ENCODE assay signal across 1 cellular context in genomic region chr7:87092568-87093091, GRCh38.
TF ChIP-seq lines count a peak whose summit lies in the region.

No MANE protein-coding gene starts in this region.

TF ChIP-seq in K562, 482 proteins besides CTCF, POLR2A, EP300 and RAD21 (continued from another document and continues in another):
- TF ChIP-seq RERE (CRISPR knock-in tag; IDR thresholded peaks at IDR 0.05; ENCODE audit: borderline replicate concordance) (no peak), SMAD1 (IDR thresholded peaks at IDR 0.05; ENCODE audit: low read depth, low read length, partially characterized antibody) (no peak), MIER1 (IDR thresholded peaks at IDR 0.05; ENCODE audit: low read depth) (no peak), NCOA6 (IDR thresholded peaks at IDR 0.05) (no peak), TRIM25 (IDR thresholded peaks at IDR 0.05; ENCODE audit: borderline replicate concordance) (no peak), NELFE (IDR thresholded peaks at IDR 0.05; ENCODE audit: insufficient read depth, insufficient read length) (no peak), ZNF511 (CRISPR knock-in tag; IDR thresholded peaks at IDR 0.05) (no peak), MYBL2 (IDR thresholded peaks at IDR 0.05; ENCODE audit: low read depth) (no peak), MYBL2 (CRISPR knock-in tag; IDR thresholded peaks at IDR 0.05; ENCODE audit: borderline replicate concordance) (no peak), PTTG1 (tag; IDR thresholded peaks at IDR 0.05; ENCODE audit: low read depth) (no peak), HES1 (IDR thresholded peaks at IDR 0.05; ENCODE audit: low read depth) (no peak), MCM3 (IDR thresholded peaks at IDR 0.05) (no peak), BCOR (IDR thresholded peaks at IDR 0.05) (no peak), RAD51 (IDR thresholded peaks at IDR 0.05; ENCODE audit: borderline replicate concordance, low read depth) (no peak), ZNF512 (tag; IDR thresholded peaks at IDR 0.05) (no peak), COPS2 (conservative IDR thresholded peaks at IDR 0.05) (no peak), SIRT6 (IDR thresholded peaks at IDR 0.05; ENCODE audit: low read depth, low read length) (no peak), SP2 (IDR thresholded peaks at IDR 0.05; ENCODE audit: extremely low read depth, low read depth, low read length, poor library complexity, severe bottlenecking) (no peak), CBX3 (IDR thresholded peaks at IDR 0.05; ENCODE audit: borderline replicate concordance in 1 of 2, low read length in 2 of 2) (no peak), ZNF143 (CRISPR knock-in tag; IDR thresholded peaks at IDR 0.05) (no peak), ZNF592 (IDR thresholded peaks at IDR 0.05) (no peak), PHF21A (IDR thresholded peaks at IDR 0.05; ENCODE audit: borderline replicate concordance, low read depth) (no peak), RFX7 (CRISPR knock-in tag; IDR thresholded peaks at IDR 0.05) (no peak), HDGF (IDR thresholded peaks at IDR 0.05) (no peak), PCBP1 (IDR thresholded peaks at IDR 0.05; ENCODE audit: low read depth, low read length, poor library complexity, severe bottlenecking) (no peak), NFE2 (IDR thresholded peaks at IDR 0.05; ENCODE audit: low read depth) (peak; percentile 80), ZNF224 (CRISPR knock-in tag; IDR thresholded peaks at IDR 0.05) (no peak), KLF10 (CRISPR knock-in tag; IDR thresholded peaks at IDR 0.05) (no peak), HDAC6 (IDR thresholded peaks at IDR 0.05; ENCODE audit: low read depth, low read length) (no peak), ELF1 (tag; IDR thresholded peaks at IDR 0.05) (no peak), IRF9 (tag; IDR thresholded peaks at IDR 0.05) (no peak), JUND (IDR thresholded peaks at IDR 0.05; ENCODE audit: borderline replicate concordance, low read depth, low read length) (no peak), JUND (tag; IDR thresholded peaks at IDR 0.05; ENCODE audit: borderline replicate concordance, low read depth, low read length) (no peak), PCBP2 (IDR thresholded peaks at IDR 0.05; ENCODE audit: low read depth, low read length, poor library complexity, severe bottlenecking) (no peak), MAFK (IDR thresholded peaks at IDR 0.05; ENCODE audit: low read length) (peak; percentile 28; the same call in 1 of the 2 replicates), DACH1 (IDR thresholded peaks at IDR 0.05; ENCODE audit: partially characterized antibody) (no peak), ZKSCAN1 (IDR thresholded peaks at IDR 0.05; ENCODE audit: low read depth, low read length) (no peak), ZNF740 (CRISPR knock-in tag; IDR thresholded peaks at IDR 0.05) (no peak), ZNF740 (tag; IDR thresholded peaks at IDR 0.05) (no peak), NFE2L1 (tag; IDR thresholded peaks at IDR 0.05; ENCODE audit: borderline replicate concordance, low read depth) (peak; percentile 52; the same call in 1 of the 2 replicates), GABPA (tag; conservative IDR thresholded peaks at IDR 0.05; ENCODE audit: low read depth) (no peak), ZNF140 (CRISPR knock-in tag; IDR thresholded peaks at IDR 0.05) (no peak), ZNF174 (CRISPR knock-in tag; IDR thresholded peaks at IDR 0.05) (no peak), ZNF274 (IDR thresholded peaks at IDR 0.05; ENCODE audit: borderline replicate concordance, low read depth, low read length) (no peak), ZNF395 (CRISPR knock-in tag; IDR thresholded peaks at IDR 0.05) (no peak), POLR3A (IDR thresholded peaks at IDR 0.05; ENCODE audit: borderline replicate concordance, extremely low read depth, insufficient read depth, insufficient read length) (no peak), ZNF316 (IDR thresholded peaks at IDR 0.05) (peak; percentile 93), SMARCC2 (IDR thresholded peaks at IDR 0.05; ENCODE audit: low read depth) (no peak), ZBTB43 (CRISPR knock-in tag; IDR thresholded peaks at IDR 0.05) (no peak), NR2C1 (IDR thresholded peaks at IDR 0.05) (no peak), NR2C1 (tag; IDR thresholded peaks at IDR 0.05) (no peak), ZNF785 (CRISPR knock-in tag; IDR thresholded peaks at IDR 0.05) (no peak)
